Comparison of ENCODE assay signal across 17 cellular contexts in the genomic region with DNA sequence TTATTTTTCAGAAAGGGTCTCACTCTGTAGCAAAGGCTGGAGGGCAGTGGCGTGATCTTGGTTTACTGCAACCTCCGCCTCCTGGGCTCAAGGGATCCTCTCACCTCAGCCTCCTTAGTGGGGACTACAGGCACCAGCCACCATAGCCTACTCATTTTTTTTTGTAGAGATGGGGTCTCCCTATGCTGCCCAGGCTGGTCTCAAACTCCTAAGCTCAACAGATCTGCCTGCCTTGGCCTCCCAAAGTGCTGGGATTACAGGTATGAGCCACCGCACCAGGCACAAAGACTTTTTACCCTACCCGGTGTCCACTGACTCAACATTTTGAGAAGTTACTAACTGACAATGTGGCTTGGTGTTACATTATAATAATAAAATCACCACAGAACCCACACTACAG.
"Had no signal": no experiment of that assay in that cellular context is flagged by ENCODE, and none has a peak within 500 bp of the region (broad histone marks: within the 10 kb centered on the region; RNA-seq: fewer than 3 reads in every experiment).

No MANE protein-coding gene starts in this region.

- H3K36me3 ChIP-seq: gastrocnemius medialis, left ventricle myocardium inferior, ovary, suprapubic skin, upper lobe of left lung had no signal

- DNase-seq: activated B cell treated with CpG ODN at 0.5 μM for 24 hours; activated CD4-positive, alpha-beta T cell treated with anti-CD3 and anti-CD28 coated beads, Interleukin-2, amount 10 ng/mL, durations not matched to agents 7 days and 5 days; activated naive CD4-positive, alpha-beta T cell treated with anti-CD3 and anti-CD28 coated beads, Interleukin-2, amount 50 U/mL, for 16 hours; central memory CD4-positive, alpha-beta T cell; cortex of kidney; effector memory CD4-positive, alpha-beta T cell; gastrocnemius medialis; left ventricle myocardium inferior; mesenchymal stem cell; nephron progenitor cell; ovary; stimulated activated CD4-positive, alpha-beta T cell treated with anti-CD3 and anti-CD28 coated beads, Interleukin-2, amount 100 ng/mL, for 48 hours; stimulated activated naive CD8-positive, alpha-beta T cell treated with anti-CD3 and anti-CD28 coated beads, Interleukin-15, Interleukin-2, amounts not matched to agents 100 U/mL and 50 U/mL, for 24 hours; T-cell; upper lobe of left lung had no signal

- H3K9me3 ChIP-seq: gastrocnemius medialis, left ventricle myocardium inferior, ovary, suprapubic skin, upper lobe of left lung had no signal

- H3K27ac ChIP-seq: epithelial cell of prostate, gastrocnemius medialis, ovary, suprapubic skin, upper lobe of left lung had no signal

- H3K27me3 ChIP-seq: gastrocnemius medialis, ovary, suprapubic skin, upper lobe of left lung had no signal

- H3K4me3 ChIP-seq: gastrocnemius medialis, left ventricle myocardium inferior, ovary, suprapubic skin, upper lobe of left lung had no signal
